11 cellular contexts compared by ENCODE assay signal in the genomic region with DNA sequence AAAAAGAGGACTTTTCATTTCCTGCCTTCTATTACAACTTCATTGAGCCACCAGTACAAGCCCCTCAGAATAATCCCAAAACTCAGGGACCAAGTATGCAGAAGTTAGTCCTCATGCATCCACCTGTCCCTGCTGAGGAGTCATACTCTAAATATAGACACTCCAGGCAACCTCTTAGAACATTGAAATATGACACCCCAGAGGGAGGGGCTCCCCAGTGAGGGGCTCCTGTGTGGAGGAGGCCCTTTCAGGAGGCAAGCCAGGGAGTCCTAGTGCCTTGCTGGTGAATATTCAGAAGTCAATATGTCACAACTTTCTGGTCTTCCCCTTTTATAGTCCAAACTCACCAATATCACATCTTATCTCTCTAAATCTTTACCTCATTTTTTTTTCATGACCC. TPM values are rescaled to one million over a fixed set of nuclear protein-coding genes. Genes with fewer than 3 reads are reported as not detected.
DNase-seq lines count a peak whose midpoint lies in the region; ATAC-seq lines count a peak whose summit lies in the region.
"Had no signal": no experiment of that assay in that cellular context is flagged by ENCODE, and none has a peak within 500 bp of the region (broad histone marks: within the 10 kb centered on the region; RNA-seq: fewer than 3 reads in every experiment).

No MANE protein-coding gene starts in this region.

- intact Hi-C loops in left ventricle myocardium superior (cut with micrococcal nuclease) = no loop called here

- no peak overlapping the region for H3K27ac Mint-ChIP-seq in central memory CD8-positive, alpha-beta T cell (ENCODE audit: low read depth)

- no peaks in the 10 kb centered on the region for H3K27me3 Mint-ChIP-seq in central memory CD8-positive, alpha-beta T cell

- H3K9me3 ChIP-seq in HAP-1 = no peaks in the 10 kb centered on the region
- H3K9me3 ChIP-seq in effector memory CD4-positive, alpha-beta T cell (ENCODE audit: control insufficient read depth, low read length) = no peaks in the 10 kb centered on the region

- no peaks in the 10 kb centered on the region for H3K27me3 ChIP-seq in HAP-1 (ENCODE audit: low read depth)
- no peaks in the 10 kb centered on the region for H3K27me3 ChIP-seq in effector memory CD4-positive, alpha-beta T cell (replicated peaks; ENCODE audit: control insufficient read depth, insufficient read depth, low read length, poor library complexity, severe bottlenecking)

- peaks cover 34% of the 10 kb centered on the region for H3K4me1 Mint-ChIP-seq in central memory CD8-positive, alpha-beta T cell

- no peak overlapping the region for H3K4me3 ChIP-seq in HAP-1
- H3K4me3 ChIP-seq in effector memory CD4-positive, alpha-beta T cell (ENCODE audit: insufficient read depth, low read depth, low read length, poor library complexity, severe bottlenecking) = no peak overlapping the region

- H3K36me3 Mint-ChIP-seq in central memory CD8-positive, alpha-beta T cell (ENCODE audit: insufficient read depth) = peaks cover 9% of the 10 kb centered on the region

- in situ Hi-C loops in HAP-1 (cut with MboI; ENCODE audit: low sequenced_read_pairs) = no loop called here

- peak overlapping the region; percentile 38 for H3K4me3 Mint-ChIP-seq in central memory CD8-positive, alpha-beta T cell

- no peaks in the 10 kb centered on the region for H3K9me3 Mint-ChIP-seq in central memory CD8-positive, alpha-beta T cell

- H3K4me1 ChIP-seq in HAP-1 = peaks cover 20% of the 10 kb centered on the region
- peaks cover 1% of the 10 kb centered on the region for H3K4me1 ChIP-seq in effector memory CD4-positive, alpha-beta T cell (ENCODE audit: control insufficient read depth, insufficient read depth, low read length, poor library complexity, severe bottlenecking)

- no peak for ATAC-seq in central memory CD8-positive, alpha-beta T cell (replicated peaks; ENCODE audit: extremely low read depth, poor library complexity, severe bottlenecking)
- ATAC-seq in left ventricle myocardium superior (no peak), GM19035 (IDR thresholded peaks at IDR 0.05; ENCODE audit: unreplicated experiment) (no peak)

- DNase-seq in DMS53 (lab: John Stamatoyannopoulos, UW) (peak; percentile 87), HAP-1 (ENCODE audit: low spot score in 2 of 2) (peak; percentile 34 to 63), NCI-H345 (lab: John Stamatoyannopoulos, UW) (peak; percentile 71), left ventricle myocardium superior (no peak), SKM-1 (lab: John Stamatoyannopoulos, UW; ENCODE audit: unreplicated experiment) (no peak)
- DNase-seq in central memory CD8-positive, alpha-beta T cell (ENCODE audit: low spot score in 2 of 2) = no peak
- no peak for DNase-seq in effector memory CD4-positive, alpha-beta T cell
- DNase-seq: head of caudate nucleus, SW 1271 had no signal

- no peak overlapping the region for H3K27ac ChIP-seq in effector memory CD4-positive, alpha-beta T cell (ENCODE audit: insufficient read depth, low read length, poor library complexity, severe bottlenecking)
- H3K27ac ChIP-seq: HL-60 had no signal

- peaks cover 6% of the 10 kb centered on the region for H3K36me3 ChIP-seq in HAP-1 (replicated peaks)
- H3K36me3 ChIP-seq in effector memory CD4-positive, alpha-beta T cell (ENCODE audit: control insufficient read depth, insufficient read depth, low read length) = no peaks in the 10 kb centered on the region

RNA-seq across cellular contexts. Expression of gene ARMCX6, which starts 1.5 kb away (rescaled TPM):
- total RNA-seq in left ventricle myocardium superior = 19.1 TPM

RNA-seq across cellular contexts. Expression of gene ARMCX3, which starts 3.6 kb away (rescaled TPM):
- 54.5 TPM for total RNA-seq in left ventricle myocardium superior

RNA-seq across cellular contexts. Expression of gene ARMCX2, which starts 40.3 kb away (rescaled TPM):
- 27.7 TPM for total RNA-seq in left ventricle myocardium superior

Comparison
In these comparisons a context has a peak if more than half of its experiments do, and no peak if none do; other contexts are left out.
1. DNase-seq: peak in DMS53 (single experiment), HAP-1 (2 of 2) and NCI-H345 (single experiment); none in central memory CD8-positive, alpha-beta T cell (0 of 2), effector memory CD4-positive, alpha-beta T cell (0 of 3), left ventricle myocardium superior (single experiment) and SKM-1 (single experiment).